Comparison of ENCODE assay signal across 2 cellular contexts in genomic region chr2:135962401-135963138, GRCh38.
A peak's percentile ranks its signal among the peaks of the same experiment; 100 is the strongest.
TF ChIP-seq lines count a peak whose summit lies in the region.

No MANE protein-coding gene starts in this region.

TF ChIP-seq in HepG2, 621 proteins besides CTCF, POLR2A, EP300 and RAD21:
- 0 out of 2 replicates have a peak, but pooled peaks have one; percentile 15 for TF ChIP-seq POLR2AphosphoS5 (IDR thresholded peaks at IDR 0.05; ENCODE audit: low read depth, low read length)
- no peak for TF ChIP-seq KIAA2018 (CRISPR knock-in tag; IDR thresholded peaks at IDR 0.05; ENCODE audit: borderline replicate concordance)

TF ChIP-seq in K562, 482 proteins besides CTCF, POLR2A, EP300 and RAD21:
- TF ChIP-seq PKNOX1 (IDR thresholded peaks at IDR 0.05), result peak; percentile 74
- TF ChIP-seq SMARCA4 (IDR thresholded peaks at IDR 0.05), result no peak
- TF ChIP-seq HMBOX1 (IDR thresholded peaks at IDR 0.05), result no peak
- no peak for TF ChIP-seq ZNF584 (CRISPR knock-in tag; IDR thresholded peaks at IDR 0.05; ENCODE audit: low read depth)
- TF ChIP-seq WHSC1 (IDR thresholded peaks at IDR 0.05; ENCODE audit: low read length), result no peak
- peak; percentile 52 for TF ChIP-seq MEIS2 (IDR thresholded peaks at IDR 0.05; ENCODE audit: partially characterized antibody)
TF ChIP-seq in K562: peak in this region for 2.
